2 cellular contexts compared by ENCODE assay signal in the genomic region with DNA sequence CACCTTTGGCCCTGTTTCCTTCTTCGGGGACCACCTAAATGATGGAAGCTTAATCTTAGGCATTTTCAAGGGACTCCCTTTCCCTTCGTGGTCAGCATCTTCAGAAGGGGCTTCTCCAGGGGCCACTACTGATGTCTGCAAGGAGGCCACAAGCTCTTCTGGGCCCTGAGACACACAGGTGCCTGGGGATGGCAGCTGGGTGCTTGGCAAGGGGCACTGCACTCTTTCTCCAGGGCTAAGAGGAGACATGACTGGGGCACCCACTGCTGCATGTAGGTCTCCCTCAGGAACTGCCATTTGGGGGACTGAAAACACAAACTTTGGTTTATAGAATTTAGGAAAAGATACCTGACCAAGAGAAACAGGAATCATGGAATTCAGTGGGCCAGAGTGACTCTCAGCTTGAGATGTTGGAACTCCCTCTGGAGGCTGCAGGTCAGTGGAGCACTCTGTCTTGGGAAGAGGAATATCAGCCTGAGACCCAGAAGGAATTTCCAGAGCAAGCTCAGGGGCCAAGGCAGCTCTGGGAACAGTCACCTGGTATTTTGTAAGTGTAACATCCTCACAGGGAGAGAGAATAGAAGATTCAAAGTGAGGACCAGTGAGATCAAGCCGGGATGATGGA.
TF ChIP-seq lines count a peak whose summit lies in the region.

No MANE protein-coding gene starts in this region.

TF ChIP-seq in IMR-90, 13 proteins besides CTCF, POLR2A, EP300 and RAD21:
- TF ChIP-seq CEBPB (IDR thresholded peaks at IDR 0.05; ENCODE audit: low read depth, low read length), result no peak
- TF ChIP-seq CHD1 (IDR thresholded peaks at IDR 0.05; ENCODE audit: low read depth, low read length), result no peak
- no peak for TF ChIP-seq NFE2L2 (IDR thresholded peaks at IDR 0.05; ENCODE audit: low read depth, low read length)
- TF ChIP-seq MXI1 (IDR thresholded peaks at IDR 0.05; ENCODE audit: borderline replicate concordance, low read depth, low read length), result no peak
- TF ChIP-seq, protein P1, sequence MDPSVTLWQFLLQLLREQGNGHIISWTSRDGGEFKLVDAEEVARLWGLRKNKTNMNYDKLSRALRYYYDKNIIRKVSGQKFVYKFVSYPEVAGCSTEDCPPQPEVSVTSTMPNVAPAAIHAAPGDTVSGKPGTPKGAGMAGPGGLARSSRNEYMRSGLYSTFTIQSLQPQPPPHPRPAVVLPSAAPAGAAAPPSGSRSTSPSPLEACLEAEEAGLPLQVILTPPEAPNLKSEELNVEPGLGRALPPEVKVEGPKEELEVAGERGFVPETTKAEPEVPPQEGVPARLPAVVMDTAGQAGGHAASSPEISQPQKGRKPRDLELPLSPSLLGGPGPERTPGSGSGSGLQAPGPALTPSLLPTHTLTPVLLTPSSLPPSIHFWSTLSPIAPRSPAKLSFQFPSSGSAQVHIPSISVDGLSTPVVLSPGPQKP (IDR thresholded peaks at IDR 0.05; ENCODE audit: borderline replicate concordance, low read depth, low read length), result no peak
- no peak for TF ChIP-seq MAZ (IDR thresholded peaks at IDR 0.05; ENCODE audit: borderline replicate concordance, low read depth, low read length)
- 0 out of 2 replicates have a peak, but pooled peaks have one; percentile 8 for TF ChIP-seq SMC3 (IDR thresholded peaks at IDR 0.05; ENCODE audit: low read depth, low read length)
- no peak for TF ChIP-seq BHLHE40 (IDR thresholded peaks at IDR 0.05; ENCODE audit: low read depth, low read length)

TF ChIP-seq in H1, 55 proteins besides CTCF, POLR2A, EP300 and RAD21:
- TF ChIP-seq RFX5 (IDR thresholded peaks at IDR 0.05; ENCODE audit: borderline replicate concordance, low read depth, low read length), result no peak
- no peak for TF ChIP-seq SUZ12 (IDR thresholded peaks at IDR 0.05; ENCODE audit: low read length)
- no peak for TF ChIP-seq SRF (IDR thresholded peaks at IDR 0.05; ENCODE audit: low read depth, low read length)
- TF ChIP-seq JUN (IDR thresholded peaks at IDR 0.05; ENCODE audit: low read depth, low read length), result no peak
- no peak for TF ChIP-seq CHD1 (IDR thresholded peaks at IDR 0.05; ENCODE audit: low read depth, low read length)
- TF ChIP-seq HDAC6 (IDR thresholded peaks at IDR 0.05; ENCODE audit: low read depth, low read length), result no peak
- no peak for TF ChIP-seq YY1 (IDR thresholded peaks at IDR 0.05; ENCODE audit: low read depth, low read length)
- TF ChIP-seq ASH2L (IDR thresholded peaks at IDR 0.05; ENCODE audit: low read length), result no peak
- no peak for TF ChIP-seq GABPA (IDR thresholded peaks at IDR 0.05; ENCODE audit: borderline replicate concordance, insufficient read depth, low read length)
- TF ChIP-seq SIX5 (IDR thresholded peaks at IDR 0.05; ENCODE audit: low read depth, low read length), result no peak
- no peak for TF ChIP-seq ZNF274 (IDR thresholded peaks at IDR 0.05; ENCODE audit: borderline replicate concordance, extremely low read depth, low read length)
- no peak for TF ChIP-seq CBX5 (IDR thresholded peaks at IDR 0.05; ENCODE audit: low read depth, low read length)
- TF ChIP-seq HDAC2 (IDR thresholded peaks at IDR 0.05; ENCODE audit: borderline replicate concordance in 1 of 2, low read depth in 2 of 2, low read length in 2 of 2), result no peak
